1 cellular context compared by ENCODE assay signal in genomic region chr6:157667211-157668033, GRCh38.
A peak's percentile ranks its signal among the peaks of the same experiment; 100 is the strongest.
TF ChIP-seq lines count a peak whose summit lies in the region.

No MANE protein-coding gene starts in this region.

TF ChIP-seq in K562, 482 proteins besides CTCF, POLR2A, EP300 and RAD21 (continued from another document and continues in another):
- TF ChIP-seq ZNF277 (CRISPR knock-in tag; IDR thresholded peaks at IDR 0.05; ENCODE audit: borderline replicate concordance) (no peak), PPARD (CRISPR knock-in tag; IDR thresholded peaks at IDR 0.05) (no peak), MBD2 (IDR thresholded peaks at IDR 0.05; ENCODE audit: borderline replicate concordance, low read depth) (no peak), NFRKB (IDR thresholded peaks at IDR 0.05; ENCODE audit: low read depth) (no peak), LCOR (CRISPR knock-in tag; IDR thresholded peaks at IDR 0.05) (no peak), BCOR (IDR thresholded peaks at IDR 0.05) (peak; percentile 62; the same call in 1 of the 2 replicates), ZNF740 (CRISPR knock-in tag; IDR thresholded peaks at IDR 0.05) (no peak), ZNF740 (tag; IDR thresholded peaks at IDR 0.05) (no peak), MAFK (IDR thresholded peaks at IDR 0.05; ENCODE audit: low read length) (no peak), ZNF133 (CRISPR knock-in tag; IDR thresholded peaks at IDR 0.05) (no peak), RFX7 (CRISPR knock-in tag; IDR thresholded peaks at IDR 0.05) (no peak), IRF1 (CRISPR knock-in tag; IDR thresholded peaks at IDR 0.05; ENCODE audit: borderline replicate concordance) (no peak), ZNF316 (IDR thresholded peaks at IDR 0.05) (peak; percentile 21; the same call in 1 of the 2 replicates), RBM17 (IDR thresholded peaks at IDR 0.05; ENCODE audit: borderline replicate concordance, low read depth, low read length) (no peak), ZNF318 (IDR thresholded peaks at IDR 0.05; ENCODE audit: borderline replicate concordance in 1 of 2, low read depth in 1 of 2) (peak in 1 of 2 experiments; percentile 63; a peak in 1 of 4 replicates), STAT5A (IDR thresholded peaks at IDR 0.05; ENCODE audit: borderline replicate concordance, low read length) (no peak), ILF3 (IDR thresholded peaks at IDR 0.05; ENCODE audit: borderline replicate concordance) (no peak), ZNF217 (CRISPR knock-in tag; IDR thresholded peaks at IDR 0.05) (no peak), CGGBP1 (CRISPR knock-in tag; IDR thresholded peaks at IDR 0.05) (no peak), E2F6 (IDR thresholded peaks at IDR 0.05; ENCODE audit: borderline replicate concordance in 1 of 2, extremely low read depth in 1 of 2, insufficient read depth in 1 of 2, insufficient read length in 1 of 2, low read depth in 1 of 2, low read length in 1 of 2, poor library complexity in 1 of 2, severe bottlenecking in 1 of 2) (no peak), MITF (IDR thresholded peaks at IDR 0.05) (no peak), RUNX1 (IDR thresholded peaks at IDR 0.05; ENCODE audit: low read depth) (no peak), ZNF175 (CRISPR knock-in tag; IDR thresholded peaks at IDR 0.05; ENCODE audit: low read depth) (no peak), SMAD1 (IDR thresholded peaks at IDR 0.05; ENCODE audit: low read depth, low read length, partially characterized antibody) (no peak), CCAR2 (IDR thresholded peaks at IDR 0.05; ENCODE audit: low read depth, low read length) (no peak), SREBF1 (IDR thresholded peaks at IDR 0.05; ENCODE audit: borderline replicate concordance, low read depth, low read length) (no peak), MEIS2 (IDR thresholded peaks at IDR 0.05; ENCODE audit: partially characterized antibody) (no peak), ETV6 (IDR thresholded peaks at IDR 0.05; ENCODE audit: borderline replicate concordance in 1 of 2, low read depth in 2 of 2, low read length in 1 of 2) (no peak), ETV6 (CRISPR knock-in tag; IDR thresholded peaks at IDR 0.05; ENCODE audit: borderline replicate concordance) (no peak), HNRNPK (IDR thresholded peaks at IDR 0.05; ENCODE audit: low read depth, low read length, poor library complexity, severe bottlenecking) (no peak), FOXO4 (CRISPR knock-in tag; IDR thresholded peaks at IDR 0.05) (no peak), KAT8 (IDR thresholded peaks at IDR 0.05; ENCODE audit: low read depth) (no peak), FOS (IDR thresholded peaks at IDR 0.05; ENCODE audit: extremely low read depth, insufficient read length) (no peak), UBTF (IDR thresholded peaks at IDR 0.05; ENCODE audit: borderline replicate concordance in 1 of 2, low read depth in 2 of 2, low read length in 2 of 2) (no peak), ZNF282 (CRISPR knock-in tag; IDR thresholded peaks at IDR 0.05) (no peak), CEBPB (tag; IDR thresholded peaks at IDR 0.05) (no peak), GATAD2B (IDR thresholded peaks at IDR 0.05; ENCODE audit: borderline replicate concordance) (no peak), RFX5 (IDR thresholded peaks at IDR 0.05; ENCODE audit: low read depth, low read length) (0 out of 2 replicates have a peak, but pooled peaks have one; percentile 13), ZNF655 (CRISPR knock-in tag; IDR thresholded peaks at IDR 0.05) (no peak), E2F5 (CRISPR knock-in tag; IDR thresholded peaks at IDR 0.05) (no peak), ZNF668 (CRISPR knock-in tag; IDR thresholded peaks at IDR 0.05) (no peak), CCNT2 (IDR thresholded peaks at IDR 0.05; ENCODE audit: borderline replicate concordance, extremely low read depth, insufficient read length, low read depth, low read length) (no peak), TAL1 (IDR thresholded peaks at IDR 0.05) (peak; percentile 33; the same call in 1 of the 2 replicates), PRMT5 (CRISPR knock-in tag; IDR thresholded peaks at IDR 0.05) (no peak)
